Comparison of ENCODE assay signal across 1 cellular context in the genomic region with DNA sequence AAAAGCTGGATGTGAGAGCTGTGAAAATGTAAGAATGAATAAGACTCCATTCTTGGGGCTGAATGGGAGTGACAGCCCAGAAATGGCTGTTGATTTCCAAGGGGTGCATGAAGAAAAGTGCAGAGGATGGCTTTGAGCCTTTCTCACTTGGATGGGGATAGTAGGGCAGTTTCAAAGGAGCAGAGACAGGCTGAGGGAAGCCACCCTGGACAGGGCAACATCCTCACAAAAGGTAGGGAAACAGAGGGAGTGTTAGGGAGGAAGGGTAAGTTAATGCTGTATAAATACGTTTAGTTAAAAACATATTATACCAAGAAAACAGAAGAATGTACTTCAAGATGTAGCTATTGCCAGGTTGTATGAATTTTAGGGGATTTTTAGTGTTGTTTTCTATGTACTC.
A peak's percentile ranks its signal among the peaks of the same experiment; 100 is the strongest.
TF ChIP-seq lines count a peak whose summit lies in the region.

No MANE protein-coding gene starts in this region.

TF ChIP-seq in HEK293, 187 proteins besides CTCF, POLR2A, EP300 and RAD21 (continued from another document):
- TF ChIP-seq, protein P1, sequence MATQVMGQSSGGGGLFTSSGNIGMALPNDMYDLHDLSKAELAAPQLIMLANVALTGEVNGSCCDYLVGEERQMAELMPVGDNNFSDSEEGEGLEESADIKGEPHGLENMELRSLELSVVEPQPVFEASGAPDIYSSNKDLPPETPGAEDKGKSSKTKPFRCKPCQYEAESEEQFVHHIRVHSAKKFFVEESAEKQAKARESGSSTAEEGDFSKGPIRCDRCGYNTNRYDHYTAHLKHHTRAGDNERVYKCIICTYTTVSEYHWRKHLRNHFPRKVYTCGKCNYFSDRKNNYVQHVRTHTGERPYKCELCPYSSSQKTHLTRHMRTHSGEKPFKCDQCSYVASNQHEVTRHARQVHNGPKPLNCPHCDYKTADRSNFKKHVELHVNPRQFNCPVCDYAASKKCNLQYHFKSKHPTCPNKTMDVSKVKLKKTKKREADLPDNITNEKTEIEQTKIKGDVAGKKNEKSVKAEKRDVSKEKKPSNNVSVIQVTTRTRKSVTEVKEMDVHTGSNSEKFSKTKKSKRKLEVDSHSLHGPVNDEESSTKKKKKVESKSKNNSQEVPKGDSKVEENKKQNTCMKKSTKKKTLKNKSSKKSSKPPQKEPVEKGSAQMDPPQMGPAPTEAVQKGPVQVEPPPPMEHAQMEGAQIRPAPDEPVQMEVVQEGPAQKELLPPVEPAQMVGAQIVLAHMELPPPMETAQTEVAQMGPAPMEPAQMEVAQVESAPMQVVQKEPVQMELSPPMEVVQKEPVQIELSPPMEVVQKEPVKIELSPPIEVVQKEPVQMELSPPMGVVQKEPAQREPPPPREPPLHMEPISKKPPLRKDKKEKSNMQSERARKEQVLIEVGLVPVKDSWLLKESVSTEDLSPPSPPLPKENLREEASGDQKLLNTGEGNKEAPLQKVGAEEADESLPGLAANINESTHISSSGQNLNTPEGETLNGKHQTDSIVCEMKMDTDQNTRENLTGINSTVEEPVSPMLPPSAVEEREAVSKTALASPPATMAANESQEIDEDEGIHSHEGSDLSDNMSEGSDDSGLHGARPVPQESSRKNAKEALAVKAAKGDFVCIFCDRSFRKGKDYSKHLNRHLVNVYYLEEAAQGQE (tag by site-specific recombination; IDR thresholded peaks at IDR 0.05) = peak; percentile 59; the same call in 1 of the 2 replicates
- no peak for TF ChIP-seq ZNF214 (tag by site-specific recombination; IDR thresholded peaks at IDR 0.05; ENCODE audit: borderline replicate concordance)
TF ChIP-seq in HEK293: peak in this region for 2.
